ENCODE assay signal across 14 cellular contexts in genomic region chr10:14409247-14409646, GRCh38.
A peak's percentile ranks its signal among the peaks of the same experiment; 100 is the strongest.
DNase-seq lines count a peak whose midpoint lies in the region; ATAC-seq lines count a peak whose summit lies in the region.
"Had no signal": no experiment of that assay in that cellular context is flagged by ENCODE, and none has a peak within 500 bp of the region (broad histone marks: within the 10 kb centered on the region; RNA-seq: fewer than 3 reads in every experiment).

No MANE protein-coding gene starts in this region.

- H3K27ac Mint-ChIP-seq in activated CD4-positive, alpha-beta T cell treated with anti-CD3 and anti-CD28 coated beads, Interleukin-2, amount 10 ng/mL, durations not matched to agents 24 days and 14 days, result peak overlapping the region; percentile 31
- H3K27ac Mint-ChIP-seq in central memory CD8-positive, alpha-beta T cell (ENCODE audit: low read depth), result peak overlapping the region; percentile 30

- no peak overlapping the region for H3K4me3 Mint-ChIP-seq in activated CD4-positive, alpha-beta T cell treated with anti-CD3 and anti-CD28 coated beads, Interleukin-2, amount 10 ng/mL, durations not matched to agents 24 days and 14 days
- H3K4me3 Mint-ChIP-seq in central memory CD8-positive, alpha-beta T cell, result peak overlapping the region; percentile 13

- no peaks in the 10 kb centered on the region for H3K9me3 Mint-ChIP-seq in activated CD4-positive, alpha-beta T cell treated with anti-CD3 and anti-CD28 coated beads, Interleukin-2, amount 10 ng/mL, durations not matched to agents 24 days and 14 days
- H3K9me3 Mint-ChIP-seq in central memory CD8-positive, alpha-beta T cell, result peaks cover 9% of the 10 kb centered on the region

- no peaks in the 10 kb centered on the region for H3K36me3 Mint-ChIP-seq in activated CD4-positive, alpha-beta T cell treated with anti-CD3 and anti-CD28 coated beads, Interleukin-2, amount 10 ng/mL, durations not matched to agents 24 days and 14 days (ENCODE audit: low read depth)
- no peaks in the 10 kb centered on the region for H3K36me3 Mint-ChIP-seq in central memory CD8-positive, alpha-beta T cell (ENCODE audit: insufficient read depth)

- peaks cover 22% of the 10 kb centered on the region for H3K27me3 Mint-ChIP-seq in activated CD4-positive, alpha-beta T cell treated with anti-CD3 and anti-CD28 coated beads, Interleukin-2, amount 10 ng/mL, durations not matched to agents 24 days and 14 days
- H3K27me3 Mint-ChIP-seq in central memory CD8-positive, alpha-beta T cell, result peaks cover 50% of the 10 kb centered on the region

- intact Hi-C loops in activated CD4-positive, alpha-beta T cell treated with anti-CD3 and anti-CD28 coated beads, Interleukin-2, amount 10 ng/mL, durations not matched to agents 24 days and 14 days (cut with micrococcal nuclease), result no loop called here

- peak; percentile 33 to 46 for DNase-seq in activated CD4-positive, alpha-beta T cell treated with anti-CD3 and anti-CD28 coated beads for 24 hours (ENCODE audit: low read depth in 2 of 2)
- DNase-seq in activated CD4-positive, alpha-beta T cell treated with anti-CD3 and anti-CD28 coated beads for 1 hour, result no peak
- DNase-seq in activated CD4-positive, alpha-beta T cell treated with anti-CD3 and anti-CD28 coated beads, Interleukin-2, amount 10 ng/mL, durations not matched to agents 24 days and 14 days, result no peak
- DNase-seq in central memory CD8-positive, alpha-beta T cell (ENCODE audit: low spot score in 2 of 2), result no peak
- peak in 2 of 3 experiments; percentile 12 to 15 for DNase-seq in stimulated activated CD4-positive, alpha-beta T cell treated with anti-CD3 and anti-CD28 coated beads, TNF-alpha, amount 100 ng/mL, for 4 hours (ENCODE audit: low read depth in 3 of 3)
- DNase-seq in GM03348 (ENCODE audit: low spot score) (no peak), cortex of kidney (lab: John Stamatoyannopoulos, UW) (no peak)
- DNase-seq: 8988T, C1 segment of cervical spinal cord, DMS 273 treated with DMSO at 0.1 percent for 48 hours, kidney, mesenchymal stem cell, NCI-H2107 had no signal

- ATAC-seq in central memory CD8-positive, alpha-beta T cell (replicated peaks; ENCODE audit: extremely low read depth, poor library complexity, severe bottlenecking), result no peak
- ATAC-seq in GM21786 (IDR thresholded peaks at IDR 0.05; ENCODE audit: unreplicated experiment), result no peak

- H3K4me1 Mint-ChIP-seq in activated CD4-positive, alpha-beta T cell treated with anti-CD3 and anti-CD28 coated beads, Interleukin-2, amount 10 ng/mL, durations not matched to agents 24 days and 14 days, result peaks cover 9% of the 10 kb centered on the region
- peaks cover 18% of the 10 kb centered on the region for H3K4me1 Mint-ChIP-seq in central memory CD8-positive, alpha-beta T cell

Comparison
In these comparisons a context has a peak if more than half of its experiments do, and no peak if none do; other contexts are left out.
1. DNase-seq: peak in activated CD4-positive, alpha-beta T cell treated with anti-CD3 and anti-CD28 coated beads for 24 hours (2 of 2) and stimulated activated CD4-positive, alpha-beta T cell treated with anti-CD3 and anti-CD28 coated beads, TNF-alpha, amount 100 ng/mL, for 4 hours (2 of 3); none in activated CD4-positive, alpha-beta T cell treated with anti-CD3 and anti-CD28 coated beads for 1 hour (single experiment), activated CD4-positive, alpha-beta T cell treated with anti-CD3 and anti-CD28 coated beads, Interleukin-2, amount 10 ng/mL, durations not matched to agents 24 days and 14 days (single experiment), central memory CD8-positive, alpha-beta T cell (0 of 2), GM03348 (single experiment) and cortex of kidney (single experiment).